Comparison of ENCODE assay signal across 12 cellular contexts in the genomic region with DNA sequence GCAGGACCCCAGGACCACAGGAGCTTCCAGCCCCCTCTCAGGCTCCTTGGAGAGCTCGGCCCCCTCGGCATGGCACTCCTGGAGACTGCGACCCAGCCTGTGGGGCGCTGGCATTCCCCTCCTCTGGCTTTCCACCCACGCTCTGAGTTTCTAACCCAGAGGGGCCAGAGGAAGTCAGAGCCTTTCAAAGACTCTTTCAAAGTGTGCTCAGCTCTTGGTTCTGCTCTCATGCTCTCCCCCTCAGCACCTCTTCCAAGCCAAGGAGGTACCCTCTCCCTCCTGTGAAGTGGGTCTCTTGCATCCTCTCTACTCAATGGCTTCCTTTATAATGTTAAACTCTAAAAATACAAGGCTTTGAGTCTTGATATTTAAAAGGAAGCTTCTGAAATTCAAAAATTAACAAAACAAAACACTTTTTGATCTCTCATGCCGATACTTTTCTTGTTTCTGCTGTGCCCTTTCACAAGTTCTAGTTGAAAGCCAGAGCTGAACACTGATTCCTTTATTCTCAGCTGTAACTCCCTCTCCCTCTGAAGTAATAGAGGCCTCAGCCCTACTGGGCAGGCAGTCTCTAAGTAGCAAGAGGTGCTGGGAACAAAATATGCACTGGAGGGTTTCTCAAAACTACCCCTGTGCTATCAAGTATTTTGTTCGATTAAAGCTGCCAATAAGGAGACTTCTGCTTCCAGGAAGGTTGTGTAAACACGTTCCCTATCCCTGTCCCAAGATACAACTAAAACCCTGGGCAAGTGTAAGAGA.
DNase-seq lines count a peak whose midpoint lies in the region; ATAC-seq and TF ChIP-seq lines count a peak whose summit lies in the region.
"Had no signal": no experiment of that assay in that cellular context is flagged by ENCODE, and none has a peak within 500 bp of the region (broad histone marks: within the 10 kb centered on the region; RNA-seq: fewer than 3 reads in every experiment).

No MANE protein-coding gene starts in this region.

- no peak overlapping the region for H3K4me2 ChIP-seq in neural progenitor cell

- H2AFZ ChIP-seq in neural progenitor cell (replicated peaks): no peak overlapping the region

- H3K4me1 Mint-ChIP-seq in brain: peaks cover 31% of the 10 kb centered on the region
- peaks cover 23% of the 10 kb centered on the region for H3K4me1 Mint-ChIP-seq in neural progenitor cell

- peaks cover 9% of the 10 kb centered on the region for H3F3A ChIP-seq in neural progenitor cell (ENCODE audit: low read depth)

- H4K20me1 ChIP-seq in neural progenitor cell (ENCODE audit: low read depth): no peaks in the 10 kb centered on the region

- H3K4me3 ChIP-seq in H7 (ENCODE audit: insufficient read depth, low read depth, low read length) (no peak overlapping the region), neural progenitor cell (no peak overlapping the region)

- H3K27me3 Mint-ChIP-seq in brain (no peaks in the 10 kb centered on the region), neural progenitor cell (ENCODE audit: insufficient read depth, low read depth) (peaks cover 3% of the 10 kb centered on the region)

- H3K79me2 ChIP-seq in neural progenitor cell (ENCODE audit: low read depth): no peaks in the 10 kb centered on the region

- peaks cover 3 to 21% (median 10%) of the 10 kb centered on the region in 5 experiments for H3K9me3 Mint-ChIP-seq in brain
- peaks cover 2% of the 10 kb centered on the region for H3K9me3 Mint-ChIP-seq in neural progenitor cell

- peaks cover 8% of the 10 kb centered on the region for H3K4me1 ChIP-seq in neural progenitor cell

- DNase-seq in Ammon's horn (ENCODE audit: low spot score) (peak; percentile 85), H7 (peak; percentile 74), neural progenitor cell (ENCODE audit: low spot score) (no peak), ecto neural progenitor cell (ENCODE audit: low spot score) (no peak), NCI-H748 (lab: John Stamatoyannopoulos, UW; ENCODE audit: unreplicated experiment) (no peak), AG20443 (ENCODE audit: low spot score) (no peak)
- DNase-seq: central memory CD4-positive, alpha-beta T cell; NK-92 treated with Interleukin-12 subunit alpha and Interleukin-12 subunit beta, amount 100 ng/mL, for 24 hours had no signal

- no peak overlapping the region for H3K27ac ChIP-seq in neural progenitor cell
- H3K27ac ChIP-seq: C4-2B had no signal

- H3K4me3 Mint-ChIP-seq in brain (peak overlapping the region in 4 of 5 experiments; percentile 2 to 77 (median 48)), neural progenitor cell (no peak overlapping the region)
- H3K4me3 Mint-ChIP-seq: mesothelial cell of epicardium had no signal

- no peak overlapping the region for H3K9ac ChIP-seq in neural progenitor cell

- no peaks in the 10 kb centered on the region for H3K9me3 ChIP-seq in neural progenitor cell (ENCODE audit: low read depth)

- H3K36me3 ChIP-seq in H7 (replicated peaks; ENCODE audit: control insufficient read depth, insufficient read depth, low read length) (no peaks in the 10 kb centered on the region), neural progenitor cell (no peaks in the 10 kb centered on the region)

- H3K27me3 ChIP-seq in H7 (ENCODE audit: control insufficient read depth, insufficient read depth, low read length): peaks cover 64% of the 10 kb centered on the region
- H3K27me3 ChIP-seq in neural progenitor cell: peaks cover 43% of the 10 kb centered on the region

- H3K36me3 Mint-ChIP-seq in brain (peaks cover 5% of the 10 kb centered on the region), neural progenitor cell (peaks cover 1% of the 10 kb centered on the region)

- H3K27ac Mint-ChIP-seq in brain (peak overlapping the region; percentile 85 to 97 (median 89)), neural progenitor cell (peak overlapping the region; percentile 51)
- H3K27ac Mint-ChIP-seq: mesothelial cell of epicardium had no signal

- no peak for TF ChIP-seq CTCF in brain (conservative IDR thresholded peaks at IDR 0.05)
- TF ChIP-seq CTCF in neural progenitor cell (IDR thresholded peaks at IDR 0.05): no peak

- no peak for ATAC-seq in GM19035 (IDR thresholded peaks at IDR 0.05; ENCODE audit: unreplicated experiment)

Comparison
In these comparisons a context has a peak if more than half of its experiments do, and no peak if none do; other contexts are left out.
1. DNase-seq: peak in Ammon's horn (single experiment) and H7 (single experiment); none in neural progenitor cell (single experiment), ecto neural progenitor cell (single experiment), NCI-H748 (single experiment) and AG20443 (single experiment).